ENCODE assay signal across 18 cellular contexts in genomic region chr11:104795511-104796213, GRCh38.
A peak's percentile ranks its signal among the peaks of the same experiment; 100 is the strongest.
DNase-seq lines count a peak whose midpoint lies in the region; ATAC-seq and TF ChIP-seq lines count a peak whose summit lies in the region.
"Had no signal": no experiment of that assay in that cellular context is flagged by ENCODE, and none has a peak within 500 bp of the region (broad histone marks: within the 10 kb centered on the region; RNA-seq: fewer than 3 reads in every experiment).

No MANE protein-coding gene starts in this region.

- H3K4me3 ChIP-seq in IMR-90 (ENCODE audit: insufficient read depth, low read depth, low read length) = no peak overlapping the region
- H3K4me3 ChIP-seq in Karpas-422 (ENCODE audit: low read length) = no peak overlapping the region
- H3K4me3 ChIP-seq: BLaER1, GM23248 had no signal

- no peak overlapping the region for H4K91ac ChIP-seq in IMR-90 (ENCODE audit: insufficient read depth, low read depth, low read length)

- dilution Hi-C loops in IMR-90 (cut with HindIII; ENCODE audit: low sequenced_read_pairs, unreplicated experiment) = no loop called here

- H2BK120ac ChIP-seq in IMR-90 (ENCODE audit: low read depth, low read length) = no peak overlapping the region

- no peak overlapping the region for H2BK20ac ChIP-seq in IMR-90 (ENCODE audit: low read depth, low read length)

- no peaks in the 10 kb centered on the region for H3K9me3 ChIP-seq in IMR-90 (ENCODE audit: control insufficient read depth, insufficient read depth, low read length)
- no peaks in the 10 kb centered on the region for H3K9me3 ChIP-seq in Karpas-422 (ENCODE audit: low read length)
- H3K9me3 ChIP-seq: BLaER1 had no signal

- no peaks in the 10 kb centered on the region for H3K9me1 ChIP-seq in IMR-90 (ENCODE audit: insufficient read depth, low read length)

- H2AK9ac ChIP-seq in IMR-90 (replicated peaks; ENCODE audit: low read depth, low read length, poor library complexity) = no peak overlapping the region

- in situ Hi-C loops in IMR-90 (cut with MboI; ENCODE audit: low sequenced_read_pairs) = no loop called here

- no peak overlapping the region for H3K14ac ChIP-seq in IMR-90 (replicated peaks; ENCODE audit: low read depth, low read length)

- no CpG with 5 or more reads among the region's 5 CpGs for WGBS in IMR-90 (ENCODE audit: extremely low coverage in 2 of 2, insufficient read length in 1 of 2), 2 experiments

- H4K8ac ChIP-seq in IMR-90 (ENCODE audit: low read depth in 2 of 2, low read length in 2 of 2) = no peak overlapping the region

- H2AFZ ChIP-seq in IMR-90 (replicated peaks; ENCODE audit: low read length, poor library complexity) (no peak overlapping the region), Karpas-422 (ENCODE audit: low read length) (no peak overlapping the region)
- H2AFZ ChIP-seq: GM23248 had no signal

- no peak overlapping the region for H2BK5ac ChIP-seq in IMR-90 (ENCODE audit: low read depth, low read length, poor library complexity, severe bottlenecking)

- no peak overlapping the region for H2BK15ac ChIP-seq in IMR-90 (ENCODE audit: low read depth, low read length)

- POLR2A ChIA-PET in IMR-90 (lab: Charles Lee; ENCODE audit: unreplicated experiment) = no interaction called here

- H3K4me2 ChIP-seq in IMR-90 (ENCODE audit: low read depth, low read length) = no peak overlapping the region
- no peak overlapping the region for H3K4me2 ChIP-seq in Karpas-422 (ENCODE audit: low read depth, low read length, poor library complexity, severe bottlenecking)
- H3K4me2 ChIP-seq: BLaER1 had no signal

- H3K9me2 ChIP-seq in Karpas-422 (replicated peaks; ENCODE audit: insufficient read depth, low read length) = no peaks in the 10 kb centered on the region

- no peaks in the 10 kb centered on the region for H3K79me2 ChIP-seq in Karpas-422 (ENCODE audit: low read length)

- BruUV-seq in IMR-90 (replicated peaks; lab: Mats Ljungman, UMichigan) = no TSS peak

- no peak for TF ChIP-seq RAD21 in IMR-90 (IDR thresholded peaks at IDR 0.05; ENCODE audit: low read length)

- no peak overlapping the region for H3K4ac ChIP-seq in IMR-90 (ENCODE audit: low read depth, low read length)

- CTCF ChIA-PET in IMR-90 (lab: Yijun Ruan, JAX) = no interaction called here

- TF ChIP-seq CTCF in IMR-90 (conservative IDR thresholded peaks at IDR 0.05; ENCODE audit: low read depth, low read length) = no peak

- no peak overlapping the region for H3K23ac ChIP-seq in IMR-90 (ENCODE audit: low read depth, low read length)

- H3K79me1 ChIP-seq in IMR-90 (ENCODE audit: low read depth in 1 of 2, low read length in 2 of 2) = no peaks in the 10 kb centered on the region

- no peaks in the 10 kb centered on the region for H3K27me3 ChIP-seq in IMR-90 (ENCODE audit: control insufficient read depth, insufficient read depth, low read length)
- no peaks in the 10 kb centered on the region for H3K27me3 ChIP-seq in Karpas-422 (ENCODE audit: low read length)
- H3K27me3 ChIP-seq: BLaER1 had no signal

- TF ChIP-seq POLR2A in IMR-90 (IDR thresholded peaks at IDR 0.05; ENCODE audit: low read depth, low read length) = no peak

- no peak overlapping the region for H2AK5ac ChIP-seq in IMR-90 (ENCODE audit: low read depth, low read length)

- H3K9ac ChIP-seq in IMR-90 (ENCODE audit: low read depth, low read length) (no peak overlapping the region), Karpas-422 (ENCODE audit: low read length) (no peak overlapping the region)
- H3K9ac ChIP-seq: BLaER1, GM23248 had no signal

- H3K27ac ChIP-seq in IMR-90 (ENCODE audit: insufficient read depth, low read length) (no peak overlapping the region), Karpas-422 (ENCODE audit: low read length) (no peak overlapping the region)
- H3K27ac ChIP-seq: 22Rv1, BLaER1, C4-2B, GM23248 had no signal

- intact Hi-C loops in IMR-90 (cut with micrococcal nuclease) = no loop called here

- H3K4me1 ChIP-seq in IMR-90 (ENCODE audit: control insufficient read depth, insufficient read depth, low read length) (no peaks in the 10 kb centered on the region), Karpas-422 (ENCODE audit: low read length) (no peaks in the 10 kb centered on the region)
- H3K4me1 ChIP-seq: BLaER1 had no signal

- H3K36me3 ChIP-seq in IMR-90 (ENCODE audit: control insufficient read depth, insufficient read depth, low read length) (no peaks in the 10 kb centered on the region), Karpas-422 (ENCODE audit: insufficient read depth, low read length) (no peaks in the 10 kb centered on the region)
- H3K36me3 ChIP-seq: BLaER1 had no signal

- H4K5ac ChIP-seq in IMR-90 (ENCODE audit: low read depth, low read length) = no peak overlapping the region

- H3K56ac ChIP-seq in IMR-90 (ENCODE audit: extremely low read depth, insufficient read depth, low read length) = no peak overlapping the region

- H3K18ac ChIP-seq in IMR-90 (ENCODE audit: low read depth, low read length) = no peak overlapping the region

- DNase-seq in NCI-H82 (lab: John Stamatoyannopoulos, UW) = peak; percentile 3
- no peak for DNase-seq in NCI-H82 treated with DMSO at 0.1 percent for 48 hours (lab: John Stamatoyannopoulos, UW; ENCODE audit: unreplicated experiment)
- no peak for DNase-seq in IMR-90
- peak; percentile 68 for DNase-seq in cerebellar cortex (ENCODE audit: low spot score)
- DNase-seq in stimulated activated naive CD8-positive, alpha-beta T cell treated with anti-CD3 and anti-CD28 coated beads, Interleukin-15, Interleukin-2, amounts not matched to agents 100 U/mL and 50 U/mL, for 24 hours = no peak
- no peak for DNase-seq in Karpas-422
- DNase-seq: Calu3; CD4-positive, CD25-positive, alpha-beta regulatory T cell; CD8-positive, alpha-beta memory T cell; DMS53; DMS79 treated with DMSO at 0.1 percent for 48 hours; GM23248; H7; HCEC 1CT had no signal

- H4K20me1 ChIP-seq in IMR-90 (ENCODE audit: insufficient read depth, low read length) (no peaks in the 10 kb centered on the region), Karpas-422 (ENCODE audit: insufficient read depth, low read depth, low read length) (no peaks in the 10 kb centered on the region)
- H4K20me1 ChIP-seq: BLaER1 had no signal

- ATAC-seq in IMR-90 (ENCODE audit: low read depth) (no peak), HG03521 (IDR thresholded peaks at IDR 0.05; ENCODE audit: unreplicated experiment) (no peak)
- ATAC-seq in stimulated activated naive CD8-positive, alpha-beta T cell treated with anti-CD3 and anti-CD28 coated beads, Interleukin-15, Interleukin-2, amounts not matched to agents 100 U/mL and 50 U/mL, for 24 hours = no peak

TF ChIP-seq in IMR-90, 13 proteins besides CTCF, POLR2A, EP300 and RAD21:
- TF ChIP-seq, protein P1, sequence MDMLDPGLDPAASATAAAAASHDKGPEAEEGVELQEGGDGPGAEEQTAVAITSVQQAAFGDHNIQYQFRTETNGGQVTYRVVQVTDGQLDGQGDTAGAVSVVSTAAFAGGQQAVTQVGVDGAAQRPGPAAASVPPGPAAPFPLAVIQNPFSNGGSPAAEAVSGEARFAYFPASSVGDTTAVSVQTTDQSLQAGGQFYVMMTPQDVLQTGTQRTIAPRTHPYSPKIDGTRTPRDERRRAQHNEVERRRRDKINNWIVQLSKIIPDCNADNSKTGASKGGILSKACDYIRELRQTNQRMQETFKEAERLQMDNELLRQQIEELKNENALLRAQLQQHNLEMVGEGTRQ (IDR thresholded peaks at IDR 0.05; ENCODE audit: low read depth, low read length) = no peak
- peak; percentile 69 for TF ChIP-seq MAFK (IDR thresholded peaks at IDR 0.05; ENCODE audit: low read depth, low read length)

Comparison
In these comparisons a context has a peak if more than half of its experiments do, and no peak if none do; other contexts are left out.
1. DNase-seq: peak in NCI-H82 (single experiment) and cerebellar cortex (single experiment); none in NCI-H82 treated with DMSO at 0.1 percent for 48 hours (single experiment), IMR-90 (single experiment), stimulated activated naive CD8-positive, alpha-beta T cell treated with anti-CD3 and anti-CD28 coated beads, Interleukin-15, Interleukin-2, amounts not matched to agents 100 U/mL and 50 U/mL, for 24 hours (single experiment) and Karpas-422 (single experiment).